27 cellular contexts compared by ENCODE assay signal in genomic region chr13:94552095-94552494, GRCh38.
"Had no signal": no experiment of that assay in that cellular context is flagged by ENCODE, and none has a peak within 500 bp of the region (broad histone marks: within the 10 kb centered on the region; RNA-seq: fewer than 3 reads in every experiment).

No MANE protein-coding gene starts in this region.

- H3K4me3 ChIP-seq: ascending aorta, Peyer's patch, SJSA1 had no signal

- H3K27me3 ChIP-seq: ascending aorta, Peyer's patch, SJSA1 had no signal

- DNase-seq: activated CD4-positive, alpha-beta memory T cell treated with anti-CD3 and anti-CD28 coated beads for 36 hours; activated CD4-positive, alpha-beta T cell treated with anti-CD3 and anti-CD28 coated beads for 4 hours; activated CD4-positive, alpha-beta T cell treated with anti-CD3 and anti-CD28 coated beads, Interleukin-2, amount 50 U/mL, for 1 hour; activated CD8-positive, alpha-beta memory T cell treated with anti-CD3 and anti-CD28 coated beads for 24 hours; activated CD8-positive, alpha-beta memory T cell treated with anti-CD3 and anti-CD28 coated beads, Interleukin-2, amount 10 ng/mL, durations not matched to agents 7 days and 5 days; activated CD8-positive, alpha-beta memory T cell treated with anti-CD3 and anti-CD28 coated beads, Interleukin-2, amount 50 U/mL, for 48 hours; activated effector memory CD4-positive, alpha-beta T cell treated with anti-CD3 and anti-CD28 coated beads, Interleukin-2, amount 50 U/mL, for 16 hours; activated naive CD4-positive, alpha-beta T cell treated with Interleukin-2 at 50 U/mL for 16 hours; activated naive CD8-positive, alpha-beta T cell treated with anti-CD3 and anti-CD28 coated beads, Interleukin-2, amount 10 ng/mL, durations not matched to agents 7 days and 5 days; activated T-cell treated with anti-CD3 and anti-CD28 coated beads, Interleukin-2, amount 50 U/mL, for 72 hours; amygdala; NCI-H1048; NCI-H1105 treated with DMSO at 0.1 percent for 48 hours; NCI-H1436; NCI-H1694; NCI-H2029; NCI-H345; NCI-H524 treated with DMSO at 0.1 percent for 48 hours; PC-3; Peyer's patch; SHP77 treated with DMSO at 0.1 percent for 48 hours; SK-N-SH had no signal

- H3K9me3 ChIP-seq: ascending aorta, Peyer's patch, SJSA1, SK-N-SH had no signal

- H3K4me2 ChIP-seq: SK-N-SH had no signal

- H3K27ac ChIP-seq: ascending aorta, Peyer's patch, SJSA1 had no signal

- H3K36me3 ChIP-seq: ascending aorta, Peyer's patch, SJSA1 had no signal

- H3K9ac ChIP-seq: SK-N-SH had no signal

- ATAC-seq: activated CD4-positive, CD25-positive, alpha-beta regulatory T cell treated with anti-CD3 and anti-CD28 coated beads, Interleukin-2, amount 50 U/mL, for 24 hours; activated CD8-positive, alpha-beta memory T cell treated with anti-CD3 and anti-CD28 coated beads, Interleukin-2, amount 10 ng/mL, durations not matched to agents 7 days and 5 days; activated T-cell treated with anti-CD3 and anti-CD28 coated beads, Interleukin-2, amount 50 U/mL, for 72 hours; activated T-helper 17 cell treated with anti-CD3 and anti-CD28 coated beads, Interleukin-2, amount 50 U/mL, for 72 hours; PC-3; WTC11 had no signal
